ENCODE assay signal across 8 cellular contexts in the genomic region with DNA sequence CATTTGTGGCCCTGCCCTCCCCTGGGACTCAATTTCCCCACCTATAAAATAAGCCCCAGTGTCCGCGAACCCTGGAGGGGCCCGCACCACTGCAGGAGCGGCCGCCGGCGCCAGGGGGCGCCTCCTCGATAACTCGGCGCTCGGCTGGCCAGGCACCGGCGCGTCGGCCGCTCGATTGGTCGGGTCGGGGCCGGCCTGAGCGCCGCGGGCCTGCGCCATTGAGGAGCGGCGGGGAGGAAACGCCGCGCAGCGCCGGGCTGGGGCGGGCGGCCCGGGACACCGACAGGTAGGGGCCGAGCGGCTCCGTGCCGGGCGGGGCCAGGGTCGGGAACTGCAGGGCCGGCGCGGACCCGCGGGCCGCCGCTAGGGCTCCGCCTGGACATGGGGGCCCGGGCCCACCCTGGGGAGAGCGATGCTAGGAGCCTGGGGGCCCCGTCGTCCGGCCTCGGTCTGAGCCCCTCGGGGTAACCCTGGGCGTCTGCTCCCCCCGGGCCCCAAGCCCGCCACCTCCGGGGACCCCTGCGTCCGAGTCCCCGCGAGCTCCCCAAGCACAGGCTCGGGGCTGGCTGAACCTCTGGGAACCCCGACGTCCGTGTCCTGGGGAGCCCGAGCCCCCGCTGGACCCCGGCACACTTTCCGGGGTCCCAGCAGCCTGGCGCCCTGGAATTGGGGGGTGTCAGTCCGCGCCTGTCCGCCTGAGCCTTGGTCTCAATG. TPM values are rescaled to one million over a fixed set of nuclear protein-coding genes. Genes with fewer than 3 reads are reported as not detected.
DNase-seq lines count a peak whose midpoint lies in the region; ATAC-seq and TF ChIP-seq lines count a peak whose summit lies in the region.

A gene with protein sequence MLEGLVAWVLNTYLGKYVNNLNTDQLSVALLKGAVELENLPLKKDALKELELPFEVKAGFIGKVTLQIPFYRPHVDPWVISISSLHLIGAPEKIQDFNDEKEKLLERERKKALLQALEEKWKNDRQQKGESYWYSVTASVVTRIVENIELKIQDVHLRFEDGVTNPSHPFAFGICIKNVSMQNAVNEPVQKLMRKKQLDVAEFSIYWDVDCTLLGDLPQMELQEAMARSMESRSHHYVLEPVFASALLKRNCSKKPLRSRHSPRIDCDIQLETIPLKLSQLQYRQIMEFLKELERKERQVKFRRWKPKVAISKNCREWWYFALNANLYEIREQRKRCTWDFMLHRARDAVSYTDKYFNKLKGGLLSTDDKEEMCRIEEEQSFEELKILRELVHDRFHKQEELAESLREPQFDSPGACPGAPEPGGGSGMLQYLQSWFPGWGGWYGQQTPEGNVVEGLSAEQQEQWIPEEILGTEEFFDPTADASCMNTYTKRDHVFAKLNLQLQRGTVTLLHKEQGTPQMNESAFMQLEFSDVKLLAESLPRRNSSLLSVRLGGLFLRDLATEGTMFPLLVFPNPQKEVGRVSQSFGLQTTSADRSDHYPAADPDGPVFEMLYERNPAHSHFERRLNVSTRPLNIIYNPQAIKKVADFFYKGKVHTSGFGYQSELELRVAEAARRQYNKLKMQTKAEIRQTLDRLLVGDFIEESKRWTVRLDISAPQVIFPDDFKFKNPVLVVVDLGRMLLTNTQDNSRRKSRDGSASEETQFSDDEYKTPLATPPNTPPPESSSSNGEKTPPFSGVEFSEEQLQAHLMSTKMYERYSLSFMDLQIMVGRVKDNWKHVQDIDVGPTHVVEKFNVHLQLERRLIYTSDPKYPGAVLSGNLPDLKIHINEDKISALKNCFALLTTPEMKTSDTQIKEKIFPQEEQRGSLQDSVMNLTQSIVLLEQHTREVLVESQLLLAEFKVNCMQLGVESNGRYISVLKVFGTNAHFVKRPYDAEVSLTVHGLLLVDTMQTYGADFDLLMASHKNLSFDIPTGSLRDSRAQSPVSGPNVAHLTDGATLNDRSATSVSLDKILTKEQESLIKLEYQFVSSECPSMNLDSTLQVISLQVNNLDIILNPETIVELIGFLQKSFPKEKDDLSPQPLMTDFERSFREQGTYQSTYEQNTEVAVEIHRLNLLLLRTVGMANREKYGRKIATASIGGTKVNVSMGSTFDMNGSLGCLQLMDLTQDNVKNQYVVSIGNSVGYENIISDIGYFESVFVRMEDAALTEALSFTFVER (N-terminal part only) (plus strand): TSS at position 196 of the 714 bp plus-strand sequence. CDS start 4,237 bp downstream, outside the sequence.

- peak; percentile 65 for ATAC-seq in GM18519 (IDR thresholded peaks at IDR 0.05; ENCODE audit: low FRiP score, unreplicated experiment)
- ATAC-seq in HG03103 (IDR thresholded peaks at IDR 0.05; ENCODE audit: low read depth, unreplicated experiment) = peak; percentile 70
- ATAC-seq in lower lobe of right lung = peak; percentile 88 to 93

- DNase-seq in AG08395 (ENCODE audit: low spot score) (peak; percentile 93), NCI-H748 treated with DMSO at 0.1 percent for 48 hours (lab: John Stamatoyannopoulos, UW) (peak; percentile 12), lower lobe of right lung (peak; percentile 93)
- peak; percentile 87 for DNase-seq in activated CD4-positive, alpha-beta memory T cell treated with anti-CD3 and anti-CD28 coated beads, Interleukin-2, amount 10 ng/mL, durations not matched to agents 7 days and 5 days
- peak; percentile 61 to 83 (median 75) for DNase-seq in stimulated activated CD4-positive, alpha-beta T cell treated with anti-CD3 and anti-CD28 coated beads, TNF-alpha, amount 100 ng/mL, for 24 hours (ENCODE audit: low read depth in 3 of 3)

- peak within 1 kb of the TSS; percentile 83 for H3K4me3 Mint-ChIP-seq in activated CD4-positive, alpha-beta memory T cell treated with anti-CD3 and anti-CD28 coated beads, Interleukin-2, amount 10 ng/mL, durations not matched to agents 7 days and 5 days

- WGBS in ectodermal cell, 2 experiments = 1% methylated on average over 77 of the region's 77 CpGs

- peak within 1 kb of the TSS; percentile 66 for H3K4me3 ChIP-seq in ectodermal cell (ENCODE audit: insufficient read depth, low read depth, low read length)
- H3K4me3 ChIP-seq in lower lobe of right lung = peak within 1 kb of the TSS; percentile 98

- H3K27me3 ChIP-seq in ectodermal cell (ENCODE audit: control insufficient read depth, insufficient read depth, low read length, poor library complexity, severe bottlenecking) (no peaks in the 10 kb centered on the region), lower lobe of right lung (ENCODE audit: low read depth) (no peaks in the 10 kb centered on the region)

- H3K27ac ChIP-seq in ectodermal cell (ENCODE audit: insufficient read depth, low read depth, low read length, poor library complexity, severe bottlenecking) (no peak within 1 kb of the TSS), lower lobe of right lung (peak within 1 kb of the TSS; percentile 95)

- no peaks in the 10 kb centered on the region for H3K9me3 ChIP-seq in ectodermal cell (ENCODE audit: control insufficient read depth, low read length)
- H3K9me3 ChIP-seq in lower lobe of right lung = no peaks in the 10 kb centered on the region

- POLR2A ChIA-PET in activated CD4-positive, alpha-beta memory T cell treated with anti-CD3 and anti-CD28 coated beads, Interleukin-2, amount 10 ng/mL, durations not matched to agents 7 days and 5 days (lab: Charles Lee) = interaction anchor here (1.0 kb wide), 1 partner anchor 28 kb away, joined by 3 read pairs; no protein-coding TSS in a partner anchor

- CTCF ChIA-PET in activated CD4-positive, alpha-beta memory T cell treated with anti-CD3 and anti-CD28 coated beads, Interleukin-2, amount 10 ng/mL, durations not matched to agents 7 days and 5 days (lab: Charles Lee) = interaction anchor here (0.9 to 1.3 kb wide), 3 partner anchors 46 to 110 kb away, joined by 4 to 5 read pairs (median 4); no protein-coding TSS in a partner anchor

- H3K9me3 Mint-ChIP-seq in activated CD4-positive, alpha-beta memory T cell treated with anti-CD3 and anti-CD28 coated beads, Interleukin-2, amount 10 ng/mL, durations not matched to agents 7 days and 5 days = no peaks in the 10 kb centered on the region

- peak within 1 kb of the TSS; percentile 44 for H3K27ac Mint-ChIP-seq in activated CD4-positive, alpha-beta memory T cell treated with anti-CD3 and anti-CD28 coated beads, Interleukin-2, amount 10 ng/mL, durations not matched to agents 7 days and 5 days

- intact Hi-C loops in lower lobe of right lung (cut with DNase I) = no loop called here

- no peaks in the 10 kb centered on the region for H3K36me3 ChIP-seq in ectodermal cell (ENCODE audit: control insufficient read depth, insufficient read depth, low read length)
- peaks cover 16% of the 10 kb centered on the region for H3K36me3 ChIP-seq in lower lobe of right lung

- TF ChIP-seq CTCF in lower lobe of right lung (IDR thresholded peaks at IDR 0.05) = peak; percentile 85

- H3K4me1 Mint-ChIP-seq in activated CD4-positive, alpha-beta memory T cell treated with anti-CD3 and anti-CD28 coated beads, Interleukin-2, amount 10 ng/mL, durations not matched to agents 7 days and 5 days = peaks cover 11% of the 10 kb centered on the region

- peaks cover 3% of the 10 kb centered on the region for H3K36me3 Mint-ChIP-seq in activated CD4-positive, alpha-beta memory T cell treated with anti-CD3 and anti-CD28 coated beads, Interleukin-2, amount 10 ng/mL, durations not matched to agents 7 days and 5 days (ENCODE audit: low read depth)

- H3K27me3 Mint-ChIP-seq in activated CD4-positive, alpha-beta memory T cell treated with anti-CD3 and anti-CD28 coated beads, Interleukin-2, amount 10 ng/mL, durations not matched to agents 7 days and 5 days = peaks cover 7% of the 10 kb centered on the region

- H3K4me1 ChIP-seq in ectodermal cell (ENCODE audit: control insufficient read depth, insufficient read depth, low read length) (no peaks in the 10 kb centered on the region), lower lobe of right lung (peaks cover 25% of the 10 kb centered on the region)

RNA-seq across cellular contexts. Expression of the gene that starts here (rescaled TPM):
- 10 to 100 TPM; 28.1 to 31.4 TPM for total RNA-seq in activated CD4-positive, alpha-beta memory T cell treated with anti-CD3 and anti-CD28 coated beads, Interleukin-2, amount 10 ng/mL, durations not matched to agents 7 days and 5 days
- 8.0 TPM for polyA plus RNA-seq in ectodermal cell (2013, experiment 1 of 4)
- polyA plus RNA-seq in ectodermal cell (2013, experiment 2 of 4) = 11.6 TPM
- 7.3 TPM for polyA plus RNA-seq in ectodermal cell (2013, experiment 3 of 4)
- 8.8 TPM for polyA plus RNA-seq in ectodermal cell (2013, experiment 4 of 4)
- 81.7 TPM for total RNA-seq in lower lobe of right lung

Comparison
In these comparisons a context has a peak if more than half of its experiments do, and no peak if none do; other contexts are left out.
1. DNase-seq: peak in every context shown above with its lines; median percentile 93 in AG08395; 93 in lower lobe of right lung; 87 in activated CD4-positive, alpha-beta memory T cell treated with anti-CD3 and anti-CD28 coated beads, Interleukin-2, amount 10 ng/mL, durations not matched to agents 7 days and 5 days; 75 in stimulated activated CD4-positive, alpha-beta T cell treated with anti-CD3 and anti-CD28 coated beads, TNF-alpha, amount 100 ng/mL, for 24 hours; 12 in NCI-H748 treated with DMSO at 0.1 percent for 48 hours.